21 cellular contexts compared by ENCODE assay signal in genomic region chr12:121549075-121549474, GRCh38. TPM values are rescaled to one million over a fixed set of nuclear protein-coding genes. Genes with fewer than 3 reads are reported as not detected.
DNase-seq lines count a peak whose midpoint lies in the region; ATAC-seq and TF ChIP-seq lines count a peak whose summit lies in the region.
"Had no signal": no experiment of that assay in that cellular context is flagged by ENCODE, and none has a peak within 500 bp of the region (broad histone marks: within the 10 kb centered on the region; RNA-seq: fewer than 3 reads in every experiment).

No MANE protein-coding gene starts in this region.

- TF ChIP-seq CTCF in thyroid gland (IDR thresholded peaks at IDR 0.05) = no peak

- intact Hi-C loops in left ventricle myocardium superior (cut with micrococcal nuclease) (no loop called here), Right ventricle myocardium inferior (cut with DNase I) (no loop called here), thyroid gland (cut with DNase I) (no loop called here)
- intact Hi-C loops in dendritic cell treated with granulocyte-macrophage colony-stimulating factor and Interleukin-4, amounts not matched to agents 40 ng/mL and 50 ng/mL, for 4 days (cut with micrococcal nuclease) = no loop called here

- no peak overlapping the region for H3K4me3 Mint-ChIP-seq in T-helper 17 cell
- no peak overlapping the region for H3K4me3 Mint-ChIP-seq in dendritic cell treated with granulocyte-macrophage colony-stimulating factor and Interleukin-4, amounts not matched to agents 40 ng/mL and 50 ng/mL, for 4 days
- H3K4me3 Mint-ChIP-seq: B cell; CD4-positive, CD25-positive, alpha-beta regulatory T cell; CD8-positive, alpha-beta T cell had no signal

- no peaks in the 10 kb centered on the region for H3K4me1 Mint-ChIP-seq in T-helper 17 cell
- peaks cover 50% of the 10 kb centered on the region for H3K4me1 Mint-ChIP-seq in dendritic cell treated with granulocyte-macrophage colony-stimulating factor and Interleukin-4, amounts not matched to agents 40 ng/mL and 50 ng/mL, for 4 days (ENCODE audit: low read depth)

- DNase-seq in left ventricle myocardium superior (peak; percentile 13), Right ventricle myocardium inferior (ENCODE audit: missing footprints) (no peak), T-helper 17 cell (no peak), thyroid gland (no peak)
- DNase-seq: CD4-positive, CD25-positive, alpha-beta regulatory T cell; CD8-positive, alpha-beta T cell; DMS 273 treated with DMSO at 0.1 percent for 48 hours; DMS79; EL; GDM1; GOT3; H7; HCEC 1CT had no signal

- 94 to 97% methylated on average over 7 of the region's 7 CpGs for WGBS in thyroid gland, 2 donors

- no peak overlapping the region for H3K4me3 ChIP-seq in thyroid gland (replicated peaks in 1 of 3)
- H3K4me3 ChIP-seq: BLaER1, GM12878 had no signal

- peak overlapping the region; percentile 61 for H3K27ac Mint-ChIP-seq in T-helper 17 cell
- peak overlapping the region; percentile 31 for H3K27ac Mint-ChIP-seq in dendritic cell treated with granulocyte-macrophage colony-stimulating factor and Interleukin-4, amounts not matched to agents 40 ng/mL and 50 ng/mL, for 4 days
- H3K27ac Mint-ChIP-seq: B cell; CD8-positive, alpha-beta T cell had no signal

- H3K9me3 ChIP-seq in T-helper 17 cell (ENCODE audit: control insufficient read depth, low read length, poor library complexity, severe bottlenecking) = no peaks in the 10 kb centered on the region
- no peaks in the 10 kb centered on the region for H3K9me3 ChIP-seq in thyroid gland
- H3K9me3 ChIP-seq: BLaER1 had no signal

- TF ChIP-seq POLR2A in thyroid gland (IDR thresholded peaks at IDR 0.05) = no peak

- ATAC-seq in left ventricle myocardium superior (no peak), Right ventricle myocardium inferior (no peak), T-helper 17 cell (no peak), GM21447 (IDR thresholded peaks at IDR 0.05; ENCODE audit: unreplicated experiment) (no peak), GM19328 (IDR thresholded peaks at IDR 0.05; ENCODE audit: unreplicated experiment) (no peak)
- ATAC-seq: CD8-positive, alpha-beta T cell; GM12878 had no signal

- H3K27me3 Mint-ChIP-seq in T-helper 17 cell = no peaks in the 10 kb centered on the region
- no peaks in the 10 kb centered on the region for H3K27me3 Mint-ChIP-seq in dendritic cell treated with granulocyte-macrophage colony-stimulating factor and Interleukin-4, amounts not matched to agents 40 ng/mL and 50 ng/mL, for 4 days
- H3K27me3 Mint-ChIP-seq: B cell; CD4-positive, CD25-positive, alpha-beta regulatory T cell had no signal

- H3K36me3 ChIP-seq in thyroid gland = peaks cover 0 to 4% of the 10 kb centered on the region in 2 donors

- H3K27me3 ChIP-seq in thyroid gland = no peaks in the 10 kb centered on the region
- H3K27me3 ChIP-seq: BLaER1 had no signal

- peaks cover 4% of the 10 kb centered on the region for H3K36me3 Mint-ChIP-seq in T-helper 17 cell (ENCODE audit: low read depth)
- H3K36me3 Mint-ChIP-seq in dendritic cell treated with granulocyte-macrophage colony-stimulating factor and Interleukin-4, amounts not matched to agents 40 ng/mL and 50 ng/mL, for 4 days (ENCODE audit: low read depth) = peaks cover 75% of the 10 kb centered on the region

- H3K27ac ChIP-seq in thyroid gland = no peak overlapping the region
- H3K27ac ChIP-seq: 22Rv1, BLaER1, C4-2B had no signal

- no peaks in the 10 kb centered on the region for H3K9me3 Mint-ChIP-seq in dendritic cell treated with granulocyte-macrophage colony-stimulating factor and Interleukin-4, amounts not matched to agents 40 ng/mL and 50 ng/mL, for 4 days
- H3K9me3 Mint-ChIP-seq: CD4-positive, CD25-positive, alpha-beta regulatory T cell; CD8-positive, alpha-beta T cell had no signal

- no peaks in the 10 kb centered on the region for H3K4me1 ChIP-seq in thyroid gland

RNA-seq across cellular contexts. Expression of gene KDM2B, which starts 31.7 kb away (rescaled TPM):
- total RNA-seq in left ventricle myocardium superior (14.1 TPM), Right ventricle myocardium inferior (13.1 TPM), T-helper 17 cell (10 to 100 TPM; 87.6 to 94.0 TPM), thyroid gland (10 to 100 TPM; 15.5 to 32.1 (median 21.2) TPM)
